1 cellular context compared by ENCODE assay signal in genomic region chr3:71791634-71792033, GRCh38.
TF ChIP-seq lines count a peak whose summit lies in the region.

No MANE protein-coding gene starts in this region.

TF ChIP-seq in HEK293, 187 proteins besides CTCF, POLR2A, EP300 and RAD21 (continued from another document):
- no peak for TF ChIP-seq TSHZ1 (tag by site-specific recombination; IDR thresholded peaks at IDR 0.05; ENCODE audit: borderline replicate concordance)
- TF ChIP-seq ZNF660 (tag by site-specific recombination; IDR thresholded peaks at IDR 0.05): 0 out of 2 replicates have a peak, but pooled peaks have one; percentile 20
- no peak for TF ChIP-seq ZIC2 (tag by site-specific recombination; IDR thresholded peaks at IDR 0.05)
TF ChIP-seq in HEK293: peak in this region for 2.
